ENCODE assay signal across 16 cellular contexts in genomic region chr4:74418063-74418670, GRCh38. TPM values are rescaled to one million over a fixed set of nuclear protein-coding genes. Genes with fewer than 3 reads are reported as not detected.
DNase-seq lines count a peak whose midpoint lies in the region; ATAC-seq and TF ChIP-seq lines count a peak whose summit lies in the region.
"Had no signal": no experiment of that assay in that cellular context is flagged by ENCODE, and none has a peak within 500 bp of the region (broad histone marks: within the 10 kb centered on the region; RNA-seq: fewer than 3 reads in every experiment).

No MANE protein-coding gene starts in this region.

- in situ Hi-C loops in gastrocnemius medialis (cut with MboI; ENCODE audit: low sequenced_read_pairs in 4 of 4): no loop called here

- intact Hi-C loops in gastrocnemius medialis (cut with DNase I; ENCODE audit: low total_unique reads): no loop called here

- H3K4me3 ChIP-seq in choroid plexus epithelial cell (ENCODE audit: low read depth, low read length): no peak overlapping the region
- no peak overlapping the region for H3K4me3 ChIP-seq in mesenchymal stem cell (ENCODE audit: insufficient read depth in 1 of 2, low read depth in 1 of 2, low read length in 2 of 2)
- H3K4me3 ChIP-seq in neural progenitor cell: no peak overlapping the region
- no peak overlapping the region for H3K4me3 ChIP-seq in gastrocnemius medialis

- no peak overlapping the region for H2AFZ ChIP-seq in mesenchymal stem cell (ENCODE audit: low read depth, low read length)
- H2AFZ ChIP-seq in neural progenitor cell (replicated peaks): no peak overlapping the region

- peak overlapping the region in 1 of 2 experiments; percentile 73 for H2BK12ac ChIP-seq in mesenchymal stem cell (ENCODE audit: low read length in 2 of 2)

- H3K27ac ChIP-seq in mesenchymal stem cell (ENCODE audit: low read length, poor library complexity, severe bottlenecking) (no peak overlapping the region), neural progenitor cell (no peak overlapping the region), gastrocnemius medialis (no peak overlapping the region)

- no peaks in the 10 kb centered on the region for H3K79me2 ChIP-seq in neural progenitor cell (ENCODE audit: low read depth)

- no peaks in the 10 kb centered on the region for H4K20me1 ChIP-seq in neural progenitor cell (ENCODE audit: low read depth)

- H3K9me3 ChIP-seq in mesenchymal stem cell (ENCODE audit: control insufficient read depth, low read length): no peaks in the 10 kb centered on the region
- H3K9me3 ChIP-seq in neural progenitor cell (ENCODE audit: low read depth): no peaks in the 10 kb centered on the region
- H3K9me3 ChIP-seq in gastrocnemius medialis: no peaks in the 10 kb centered on the region

- no peak overlapping the region for H2AK5ac ChIP-seq in mesenchymal stem cell (ENCODE audit: low read length, severe bottlenecking)

- H3K4me1 ChIP-seq in mesenchymal stem cell (ENCODE audit: control insufficient read depth, insufficient read depth, low read depth, low read length) (no peaks in the 10 kb centered on the region), neural progenitor cell (no peaks in the 10 kb centered on the region), gastrocnemius medialis (peaks cover 4 to 11% of the 10 kb centered on the region in 2 donors)

- no peak overlapping the region for H3K27ac Mint-ChIP-seq in neural progenitor cell
- H3K27ac Mint-ChIP-seq: CD4-positive, alpha-beta T cell; effector memory CD8-positive, alpha-beta T cell; immature natural killer cell; natural killer cell treated with Interleukin-12 subunit alpha and Interleukin-12 subunit beta and Interleukin-15 and Interleukin-18, amount 100 ng/mL, for 72 hours had no signal

- H3K36me3 Mint-ChIP-seq in neural progenitor cell: no peaks in the 10 kb centered on the region
- H3K36me3 Mint-ChIP-seq: natural killer cell treated with Interleukin-12 subunit alpha and Interleukin-12 subunit beta and Interleukin-15 and Interleukin-18, amount 100 ng/mL, for 72 hours had no signal

- peak; percentile 58 for DNase-seq in AG20443 (ENCODE audit: low spot score)
- peak; percentile 88 for DNase-seq in LHCN-M2 (ENCODE audit: low read depth)
- peak; percentile 83 for DNase-seq in choroid plexus epithelial cell (ENCODE audit: low read depth)
- DNase-seq in mesenchymal stem cell: peak; percentile 70
- DNase-seq in neural progenitor cell (ENCODE audit: low spot score): no peak
- DNase-seq in gastrocnemius medialis: no peak
- DNase-seq in NCI-H1694 treated with DMSO at 0.1 percent for 48 hours (lab: John Stamatoyannopoulos, UW): no peak
- DNase-seq: CD4-positive, alpha-beta T cell; effector memory CD8-positive, alpha-beta T cell; immature natural killer cell; KG1; NCI-H2081; stimulated activated CD4-positive, alpha-beta T cell treated with anti-CD3 and anti-CD28 coated beads, Interleukin-12 subunit alpha, Interleukin-12 subunit beta, amount 100 ng/mL, for 4 hours had no signal

- H3K9me3 Mint-ChIP-seq in neural progenitor cell: no peaks in the 10 kb centered on the region
- H3K9me3 Mint-ChIP-seq: CD4-positive, alpha-beta T cell; effector memory CD8-positive, alpha-beta T cell; immature natural killer cell; natural killer cell treated with Interleukin-12 subunit alpha and Interleukin-12 subunit beta and Interleukin-15 and Interleukin-18, amount 100 ng/mL, for 72 hours had no signal

- no peak overlapping the region for H3K4ac ChIP-seq in mesenchymal stem cell (ENCODE audit: low read depth in 1 of 2, low read length in 2 of 2)

- H3K4me2 ChIP-seq in mesenchymal stem cell (ENCODE audit: low read length, poor library complexity, severe bottlenecking) (no peak overlapping the region), neural progenitor cell (no peak overlapping the region)

- no peaks in the 10 kb centered on the region for H3F3A ChIP-seq in neural progenitor cell (ENCODE audit: low read depth)

- no peak overlapping the region for H3K14ac ChIP-seq in mesenchymal stem cell (ENCODE audit: low read length in 2 of 2)

- H3K36me3 ChIP-seq in mesenchymal stem cell (ENCODE audit: control insufficient read depth in 1 of 2, insufficient read depth in 2 of 2, low read depth in 1 of 2, low read length in 2 of 2): no peaks in the 10 kb centered on the region
- H3K36me3 ChIP-seq in neural progenitor cell: no peaks in the 10 kb centered on the region
- no peaks in the 10 kb centered on the region for H3K36me3 ChIP-seq in gastrocnemius medialis

- H4K8ac ChIP-seq in mesenchymal stem cell (ENCODE audit: low read length): no peak overlapping the region

- TF ChIP-seq CTCF in choroid plexus epithelial cell (conservative IDR thresholded peaks at IDR 0.05; ENCODE audit: low read depth, low read length) (no peak), neural progenitor cell (IDR thresholded peaks at IDR 0.05) (no peak), gastrocnemius medialis (IDR thresholded peaks at IDR 0.05 in 4 of 5, conservative IDR thresholded peaks at IDR 0.05 in 1 of 5) (no peak)

- no peak for ATAC-seq in gastrocnemius medialis
- ATAC-seq in GM18502 (IDR thresholded peaks at IDR 0.05; ENCODE audit: poor library complexity, unreplicated experiment): no peak
- ATAC-seq: effector memory CD8-positive, alpha-beta T cell; natural killer cell treated with Interleukin-12 subunit alpha and Interleukin-12 subunit beta and Interleukin-15 and Interleukin-18, amount 100 ng/mL, for 72 hours had no signal

- H2BK5ac ChIP-seq in mesenchymal stem cell (ENCODE audit: low read depth, low read length, poor library complexity, severe bottlenecking): no peak overlapping the region

- no peak for TF ChIP-seq POLR2A in gastrocnemius medialis (IDR thresholded peaks at IDR 0.05)

- no peaks in the 10 kb centered on the region for H3K79me1 ChIP-seq in mesenchymal stem cell (replicated peaks; ENCODE audit: low read length, poor library complexity, severe bottlenecking)

- peak overlapping the region; percentile 12 for H2BK15ac ChIP-seq in mesenchymal stem cell (ENCODE audit: low read depth, poor library complexity, severe bottlenecking)

- H3K9ac ChIP-seq in mesenchymal stem cell (ENCODE audit: low read length) (peak overlapping the region; percentile 28), neural progenitor cell (no peak overlapping the region)

- H2BK120ac ChIP-seq in mesenchymal stem cell (ENCODE audit: low read depth, low read length): no peak overlapping the region

- WGBS in mesenchymal stem cell: 43% methylated on average over 5 of the region's 6 CpGs

- H3K4me1 Mint-ChIP-seq in neural progenitor cell: no peaks in the 10 kb centered on the region
- H3K4me1 Mint-ChIP-seq: immature natural killer cell had no signal

- H3K18ac ChIP-seq in mesenchymal stem cell (ENCODE audit: low read depth in 1 of 2, low read length in 2 of 2): peak overlapping the region in 1 of 2 experiments; percentile 54

- no peaks in the 10 kb centered on the region for H3K27me3 ChIP-seq in mesenchymal stem cell (ENCODE audit: control insufficient read depth in 1 of 2, insufficient read depth in 1 of 2, low read length in 2 of 2)
- H3K27me3 ChIP-seq in neural progenitor cell: no peaks in the 10 kb centered on the region
- H3K27me3 ChIP-seq in gastrocnemius medialis: no peaks in the 10 kb centered on the region

- no peak overlapping the region for H4K91ac ChIP-seq in mesenchymal stem cell (ENCODE audit: low read length)

- no peaks in the 10 kb centered on the region for H3K27me3 Mint-ChIP-seq in neural progenitor cell (ENCODE audit: insufficient read depth, low read depth)

- no peak overlapping the region for H3K23ac ChIP-seq in mesenchymal stem cell (ENCODE audit: low read length in 2 of 2)

- no peak overlapping the region for H3K4me3 Mint-ChIP-seq in neural progenitor cell
- H3K4me3 Mint-ChIP-seq: CD4-positive, alpha-beta T cell; effector memory CD8-positive, alpha-beta T cell; immature natural killer cell; natural killer cell treated with Interleukin-12 subunit alpha and Interleukin-12 subunit beta and Interleukin-15 and Interleukin-18, amount 100 ng/mL, for 72 hours had no signal

RNA-seq across cellular contexts. Expression of gene AREG, which starts 26.8 kb away (rescaled TPM):
- total RNA-seq in LHCN-M2 (2014; rRNA removed): 75.3 and 95.8 TPM in 2 replicates
- 0.91 TPM for polyA plus RNA-seq in LHCN-M2 (2012)
- polyA plus RNA-seq in mesenchymal stem cell (2013, experiment 1 of 2): 9.6 TPM
- polyA plus RNA-seq in mesenchymal stem cell (2013, experiment 2 of 2): 10.5 TPM
- not detected in 2 replicates for total RNA-seq in neural progenitor cell (ENCODE audit: low replicate concordance)
- total RNA-seq in gastrocnemius medialis: 10 to 100 TPM in 3 of 4 donors, 1 to 10 TPM in 1; 4.0 to 56.1 (median 22.5) TPM
- total RNA-seq: H1 had no signal
- polyA plus RNA-seq: H1 had no signal

RNA-seq across cellular contexts. Expression of gene EREG, which starts 53.2 kb away (rescaled TPM):
- 2.9 and 4.1 TPM in 2 replicates for total RNA-seq in LHCN-M2 (2014; rRNA removed)
- 0.01 TPM for polyA plus RNA-seq in LHCN-M2 (2012)
- 3.8 TPM for polyA plus RNA-seq in mesenchymal stem cell (2013, experiment 1 of 2)
- 4.0 TPM for polyA plus RNA-seq in mesenchymal stem cell (2013, experiment 2 of 2)
- not detected in 2 replicates for total RNA-seq in neural progenitor cell (ENCODE audit: low replicate concordance)
- total RNA-seq in gastrocnemius medialis: under 1 TPM in 2 of 4 donors, not detected in 2; 0.07 to 0.84 TPM
- total RNA-seq: H1; natural killer cell treated with Interleukin-12 subunit alpha and Interleukin-12 subunit beta and Interleukin-15 and Interleukin-18, amount 100 ng/mL, for 72 hours had no signal
- polyA plus RNA-seq: H1, immature natural killer cell had no signal

Comparison
In these comparisons a context has a peak if more than half of its experiments do, and no peak if none do; other contexts are left out.
1. DNase-seq: peak in AG20443 (single experiment), LHCN-M2 (single experiment), choroid plexus epithelial cell (single experiment) and mesenchymal stem cell (single experiment); none in neural progenitor cell (single experiment), gastrocnemius medialis (0 of 2) and NCI-H1694 treated with DMSO at 0.1 percent for 48 hours (single experiment).